ENCODE assay signal across 8 cellular contexts in genomic region chr6:42984001-42984923, GRCh38. TPM values are rescaled to one million over a fixed set of nuclear protein-coding genes. Genes with fewer than 3 reads are reported as not detected.
DNase-seq lines count a peak whose midpoint lies in the region; ATAC-seq and TF ChIP-seq lines count a peak whose summit lies in the region.

TSS of gene PPP2R5D (plus strand) at chr6:42984570. CDS start at chr6:42984678, 108 bp downstream.

- peak within 1 kb of the TSS; percentile 83 for H3K9ac ChIP-seq in IMR-90 (ENCODE audit: low read depth, low read length)

- H3K56ac ChIP-seq in IMR-90 (ENCODE audit: extremely low read depth, insufficient read depth, low read length) = peak within 1 kb of the TSS; percentile 82

- peak within 1 kb of the TSS; percentile 85 for H3K27ac ChIP-seq in IMR-90 (ENCODE audit: insufficient read depth, low read length)

- BruUV-seq in IMR-90 (replicated peaks; lab: Mats Ljungman, UMichigan) = no TSS peak

- peak within 1 kb of the TSS; percentile 73 for H3K4me3 ChIP-seq in IMR-90 (ENCODE audit: insufficient read depth, low read depth, low read length)

- H3K14ac ChIP-seq in IMR-90 (replicated peaks; ENCODE audit: low read depth, low read length) = peak within 1 kb of the TSS; percentile 95

- POLR2A ChIA-PET in IMR-90 (lab: Charles Lee; ENCODE audit: unreplicated experiment) = interaction anchor here (0.5 to 1.0 kb wide), 4 partner anchors 14 to 202 kb away, joined by 3 to 4 read pairs (median 3); partner anchors contain the start of genes BICRAL, CNPY3 and SRF

- peak; percentile 99 for DNase-seq in DMS 273 (lab: John Stamatoyannopoulos, UW; ENCODE audit: unreplicated experiment)
- peak; percentile 99 for DNase-seq in IMR-90
- peak; percentile 100 for DNase-seq in OCI-M1 (lab: John Stamatoyannopoulos, UW)
- DNase-seq in activated T-cell treated with anti-CD3 and anti-CD28 coated beads for 24 hours (ENCODE audit: low read depth) = peak; percentile 97
- DNase-seq in epidermal melanocyte (ENCODE audit: insufficient read length, low spot score) = peak; percentile 98
- DNase-seq in middle frontal gyrus (ENCODE audit: extremely low spot score, low spot score) = peak; percentile 97
- peak; percentile 91 to 95 for DNase-seq in stimulated activated CD8-positive, alpha-beta memory T cell treated with anti-CD3 and anti-CD28 coated beads, Interleukin-2, amount 100 ng/mL, for 48 hours (ENCODE audit: low read depth in 2 of 2)

- no peak for TF ChIP-seq RAD21 in IMR-90 (IDR thresholded peaks at IDR 0.05; ENCODE audit: low read length)

- peak within 1 kb of the TSS; percentile 91 for H2BK5ac ChIP-seq in IMR-90 (ENCODE audit: low read depth, low read length, poor library complexity, severe bottlenecking)

- peak within 1 kb of the TSS; percentile 95 for H3K23ac ChIP-seq in IMR-90 (ENCODE audit: low read depth, low read length)

- H3K4me2 ChIP-seq in IMR-90 (ENCODE audit: low read depth, low read length) = peak within 1 kb of the TSS; percentile 90

- peak within 1 kb of the TSS; percentile 72 for H2AK5ac ChIP-seq in IMR-90 (ENCODE audit: low read depth, low read length)

- peak within 1 kb of the TSS; percentile 68 for H2BK120ac ChIP-seq in IMR-90 (ENCODE audit: low read depth, low read length)

- H3K4me1 ChIP-seq in IMR-90 (ENCODE audit: control insufficient read depth, insufficient read depth, low read length) = peaks cover 8% of the 10 kb centered on the region

- H3K36me3 ChIP-seq in IMR-90 (ENCODE audit: control insufficient read depth, insufficient read depth, low read length) = peaks cover 5% of the 10 kb centered on the region

- CTCF ChIA-PET in IMR-90 (lab: Yijun Ruan, JAX) = interaction anchor here (0.6 kb wide), 2 partner anchors 12 to 213 kb away, joined by 3 to 4 read pairs; no protein-coding TSS in a partner anchor

- no peak within 1 kb of the TSS; the same call in 2 of the 3 replicates for H2BK15ac ChIP-seq in IMR-90 (ENCODE audit: low read depth, low read length)

- peak; percentile 80 for TF ChIP-seq POLR2A in IMR-90 (IDR thresholded peaks at IDR 0.05; ENCODE audit: low read depth, low read length)

- H4K5ac ChIP-seq in IMR-90 (ENCODE audit: low read depth, low read length) = peak within 1 kb of the TSS; percentile 59; the same call in 1 of the 2 replicates

- TF ChIP-seq CTCF in IMR-90 (conservative IDR thresholded peaks at IDR 0.05; ENCODE audit: low read depth, low read length) = no peak

- H3K18ac ChIP-seq in IMR-90 (ENCODE audit: low read depth, low read length) = peak within 1 kb of the TSS; percentile 58

- no peaks in the 10 kb centered on the region for H3K9me3 ChIP-seq in IMR-90 (ENCODE audit: control insufficient read depth, insufficient read depth, low read length)

- H2BK20ac ChIP-seq in IMR-90 (ENCODE audit: low read depth, low read length) = no peak within 1 kb of the TSS

- no peaks in the 10 kb centered on the region for H3K27me3 ChIP-seq in IMR-90 (ENCODE audit: control insufficient read depth, insufficient read depth, low read length)

- peaks cover 30% of the 10 kb centered on the region for H4K20me1 ChIP-seq in IMR-90 (ENCODE audit: insufficient read depth, low read length)

- WGBS in IMR-90 (ENCODE audit: extremely low coverage in 2 of 2, insufficient read length in 1 of 2), 2 experiments = 0% methylated on average over 13 of the region's 59 CpGs; no CpG with 5 or more reads in 1 of the 2 experiments

- H4K8ac ChIP-seq in IMR-90 (ENCODE audit: low read depth in 2 of 2, low read length in 2 of 2) = peak within 1 kb of the TSS; percentile 36 to 87; a peak in 3 of 4 replicates

- peak within 1 kb of the TSS; percentile 83 for H4K91ac ChIP-seq in IMR-90 (ENCODE audit: insufficient read depth, low read depth, low read length)

- in situ Hi-C loops in IMR-90 (cut with MboI; ENCODE audit: low sequenced_read_pairs) = no loop called here

- H3K9me1 ChIP-seq in IMR-90 (ENCODE audit: insufficient read depth, low read length) = peaks cover 31% of the 10 kb centered on the region

- dilution Hi-C loops in IMR-90 (cut with HindIII; ENCODE audit: low sequenced_read_pairs, unreplicated experiment) = no loop called here

- peak within 1 kb of the TSS; percentile 96 for H2AFZ ChIP-seq in IMR-90 (replicated peaks; ENCODE audit: low read length, poor library complexity)

- peak; percentile 93 for ATAC-seq in GM21528 (IDR thresholded peaks at IDR 0.05; ENCODE audit: low FRiP score, unreplicated experiment)
- ATAC-seq in IMR-90 (ENCODE audit: low read depth) = peak; percentile 94

- intact Hi-C loops in IMR-90 (cut with micrococcal nuclease) = no loop called here

- peaks cover 30 to 55% of the 10 kb centered on the region in 2 experiments for H3K79me1 ChIP-seq in IMR-90 (ENCODE audit: low read depth in 1 of 2, low read length in 2 of 2)

- peak within 1 kb of the TSS; percentile 90 for H2AK9ac ChIP-seq in IMR-90 (replicated peaks; ENCODE audit: low read depth, low read length, poor library complexity)

- H3K4ac ChIP-seq in IMR-90 (ENCODE audit: low read depth, low read length) = peak within 1 kb of the TSS; percentile 88

TF ChIP-seq in IMR-90, 13 proteins besides CTCF, POLR2A, EP300 and RAD21:
- no peak for TF ChIP-seq NFE2L2 (IDR thresholded peaks at IDR 0.05; ENCODE audit: low read depth, low read length)
- no peak for TF ChIP-seq SMC3 (IDR thresholded peaks at IDR 0.05; ENCODE audit: low read depth, low read length)
- peak; percentile 31; the same call in 1 of the 2 replicates for TF ChIP-seq MAZ (IDR thresholded peaks at IDR 0.05; ENCODE audit: borderline replicate concordance, low read depth, low read length)
- 0 out of 2 replicates have a peak, but pooled peaks have one; percentile 11 for TF ChIP-seq BHLHE40 (IDR thresholded peaks at IDR 0.05; ENCODE audit: low read depth, low read length)
- peak; percentile 99 for TF ChIP-seq RFX5 (IDR thresholded peaks at IDR 0.05; ENCODE audit: low read depth, low read length)
- no peak for TF ChIP-seq CEBPB (IDR thresholded peaks at IDR 0.05; ENCODE audit: low read depth, low read length)
- no peak for TF ChIP-seq MAFK (IDR thresholded peaks at IDR 0.05; ENCODE audit: low read depth, low read length)
- TF ChIP-seq USF2 (IDR thresholded peaks at IDR 0.05; ENCODE audit: low read depth, low read length) = no peak
- TF ChIP-seq CHD1 (IDR thresholded peaks at IDR 0.05; ENCODE audit: low read depth, low read length) = no peak
- TF ChIP-seq RCOR1 (IDR thresholded peaks at IDR 0.05; ENCODE audit: insufficient replicate concordance, low read length) = no peak
- TF ChIP-seq ELK1 (IDR thresholded peaks at IDR 0.05; ENCODE audit: borderline replicate concordance, low read depth, low read length) = no peak
- no peak for TF ChIP-seq MXI1 (IDR thresholded peaks at IDR 0.05; ENCODE audit: borderline replicate concordance, low read depth, low read length)
- no peak for TF ChIP-seq FOS (IDR thresholded peaks at IDR 0.05; ENCODE audit: low read depth, low read length)

RNA-seq across cellular contexts. Expression of gene PPP2R5D, which starts in this region (rescaled TPM):
- total RNA-seq in IMR-90 (2012; rRNA removed) = 60.5 and 68.8 TPM in 2 replicates
- polyA plus RNA-seq in IMR-90 (2012; rRNA removed) = 50.6 and 55.6 TPM in 2 replicates
- polyA plus RNA-seq in IMR-90 (2012; cell fraction: cytosol; rRNA removed) = 31.1 and 55.2 TPM in 2 replicates
- polyA plus RNA-seq in IMR-90 (2012; cell fraction: nucleus; rRNA removed; ENCODE audit: low replicate concordance) = 41.4 and 53.9 TPM in 2 replicates

Comparison
In these comparisons a context has a peak if more than half of its experiments do, and no peak if none do; other contexts are left out.
1. Peak in every context shown above with its lines: DNase-seq, ATAC-seq, H3K4me3 ChIP-seq and H3K27ac ChIP-seq.